Comparison of ENCODE assay signal across 8 cellular contexts in genomic region chr2:240584486-240585031, GRCh38. TPM values are rescaled to one million over a fixed set of nuclear protein-coding genes. Genes with fewer than 3 reads are reported as not detected.
DNase-seq lines count a peak whose midpoint lies in the region; ATAC-seq and TF ChIP-seq lines count a peak whose summit lies in the region.

No MANE protein-coding gene starts in this region.

- H2BK20ac ChIP-seq in IMR-90 (ENCODE audit: low read depth, low read length): no peak overlapping the region

- no peak overlapping the region for H3K4ac ChIP-seq in IMR-90 (ENCODE audit: low read depth, low read length)

- H3K4me3 Mint-ChIP-seq in T-helper 17 cell: peak overlapping the region; percentile 94

- DNase-seq in IMR-90 (no peak), T-helper 17 cell (no peak), hepatocyte (ENCODE audit: low spot score) (no peak), occipital lobe (lab: John Stamatoyannopoulos, UW) (no peak), HuH-7 (ENCODE audit: low spot score) (no peak), C1 segment of cervical spinal cord (lab: John Stamatoyannopoulos, UW) (no peak)

- H3K36me3 ChIP-seq in IMR-90 (ENCODE audit: control insufficient read depth, insufficient read depth, low read length) (peaks cover 3% of the 10 kb centered on the region), hepatocyte (replicated peaks; ENCODE audit: insufficient read depth, low read depth) (no peaks in the 10 kb centered on the region)

- no CpG with 5 or more reads among the region's 4 CpGs for WGBS in IMR-90 (ENCODE audit: extremely low coverage in 2 of 2, insufficient read length in 1 of 2), 2 experiments
- 85% methylated on average over 4 of the region's 4 CpGs for WGBS in hepatocyte (ENCODE audit: low lambda C conversion rate, missing lambda C conversion rate)

- no peak overlapping the region for H3K23ac ChIP-seq in IMR-90 (ENCODE audit: low read depth, low read length)

- intact Hi-C loops in IMR-90 (cut with micrococcal nuclease): no loop called here

- no peak for TF ChIP-seq CTCF in IMR-90 (conservative IDR thresholded peaks at IDR 0.05; ENCODE audit: low read depth, low read length)
- TF ChIP-seq CTCF in hepatocyte (IDR thresholded peaks at IDR 0.05; ENCODE audit: poor library complexity): no peak

- peaks cover 27% of the 10 kb centered on the region for H4K20me1 ChIP-seq in IMR-90 (ENCODE audit: insufficient read depth, low read length)
- H4K20me1 ChIP-seq in hepatocyte (ENCODE audit: insufficient read depth, poor library complexity, severe bottlenecking): peaks cover 5% of the 10 kb centered on the region

- H3K27ac ChIP-seq in IMR-90 (ENCODE audit: insufficient read depth, low read length) (no peak overlapping the region), hepatocyte (no peak overlapping the region)

- no peaks in the 10 kb centered on the region for H3K9me2 ChIP-seq in hepatocyte (replicated peaks; ENCODE audit: insufficient read depth)

- peak overlapping the region; percentile 96 for H3K27ac Mint-ChIP-seq in T-helper 17 cell

- peaks cover 21% of the 10 kb centered on the region for H3K4me1 ChIP-seq in IMR-90 (ENCODE audit: control insufficient read depth, insufficient read depth, low read length)
- H3K4me1 ChIP-seq in hepatocyte (ENCODE audit: insufficient read depth): peaks cover 34% of the 10 kb centered on the region

- dilution Hi-C loops in IMR-90 (cut with HindIII; ENCODE audit: low sequenced_read_pairs, unreplicated experiment): no loop called here

- no peak overlapping the region; the same call in 1 of the 2 replicates for H3K4me2 ChIP-seq in IMR-90 (ENCODE audit: low read depth, low read length)
- H3K4me2 ChIP-seq in hepatocyte: peak overlapping the region; percentile 97

- H3K4me3 ChIP-seq in IMR-90 (ENCODE audit: insufficient read depth, low read depth, low read length) (no peak overlapping the region), hepatocyte (no peak overlapping the region)

- H4K91ac ChIP-seq in IMR-90 (ENCODE audit: insufficient read depth, low read depth, low read length): no peak overlapping the region

- ATAC-seq in GM21576 (IDR thresholded peaks at IDR 0.05; ENCODE audit: unreplicated experiment) (peak; percentile 57), IMR-90 (ENCODE audit: low read depth) (no peak), T-helper 17 cell (no peak)

- no peak overlapping the region for H3K18ac ChIP-seq in IMR-90 (ENCODE audit: low read depth, low read length)

- no peak overlapping the region for H4K8ac ChIP-seq in IMR-90 (ENCODE audit: low read depth in 2 of 2, low read length in 2 of 2)

- H3K9ac ChIP-seq in IMR-90 (ENCODE audit: low read depth, low read length): no peak overlapping the region

- no peak overlapping the region for H2BK120ac ChIP-seq in IMR-90 (ENCODE audit: low read depth, low read length)

- H3K36me3 Mint-ChIP-seq in T-helper 17 cell (ENCODE audit: low read depth): peaks cover 4% of the 10 kb centered on the region

- H3K4me1 Mint-ChIP-seq in T-helper 17 cell: peaks cover 43% of the 10 kb centered on the region

- in situ Hi-C loops in IMR-90 (cut with MboI; ENCODE audit: low sequenced_read_pairs): no loop called here

- H3K9me3 ChIP-seq in IMR-90 (ENCODE audit: control insufficient read depth, insufficient read depth, low read length): peaks cover 2% of the 10 kb centered on the region; the same call in 1 of the 2 replicates
- H3K9me3 ChIP-seq in T-helper 17 cell (ENCODE audit: control insufficient read depth, low read length, poor library complexity, severe bottlenecking): no peaks in the 10 kb centered on the region
- H3K9me3 ChIP-seq in hepatocyte (ENCODE audit: low read depth): no peaks in the 10 kb centered on the region

- peak overlapping the region; percentile 37 for H2AK9ac ChIP-seq in IMR-90 (replicated peaks; ENCODE audit: low read depth, low read length, poor library complexity)

- H3K27me3 ChIP-seq in IMR-90 (ENCODE audit: control insufficient read depth, insufficient read depth, low read length) (no peaks in the 10 kb centered on the region), hepatocyte (no peaks in the 10 kb centered on the region)

- H3K56ac ChIP-seq in IMR-90 (ENCODE audit: extremely low read depth, insufficient read depth, low read length): no peak overlapping the region

- no peak overlapping the region for H4K5ac ChIP-seq in IMR-90 (ENCODE audit: low read depth, low read length)

- peaks cover 34 to 80% of the 10 kb centered on the region in 2 experiments for H3K79me1 ChIP-seq in IMR-90 (ENCODE audit: low read depth in 1 of 2, low read length in 2 of 2)

- peak overlapping the region; percentile 10 for H2AFZ ChIP-seq in IMR-90 (replicated peaks; ENCODE audit: low read length, poor library complexity)
- H2AFZ ChIP-seq in hepatocyte: no peak overlapping the region

- BruUV-seq in IMR-90 (replicated peaks; lab: Mats Ljungman, UMichigan): no TSS peak

- TF ChIP-seq POLR2A in GM15510 (IDR thresholded peaks at IDR 0.05; ENCODE audit: borderline replicate concordance, extremely low read depth, insufficient read length) (peak; percentile 81), IMR-90 (IDR thresholded peaks at IDR 0.05; ENCODE audit: low read depth, low read length) (no peak)

- no peak overlapping the region for H2AK5ac ChIP-seq in IMR-90 (ENCODE audit: low read depth, low read length)

- no peak overlapping the region for H3K14ac ChIP-seq in IMR-90 (replicated peaks; ENCODE audit: low read depth, low read length)

- H2BK5ac ChIP-seq in IMR-90 (ENCODE audit: low read depth, low read length, poor library complexity, severe bottlenecking): no peak overlapping the region

- POLR2A ChIA-PET in IMR-90 (lab: Charles Lee; ENCODE audit: unreplicated experiment): interaction anchor here (0.5 kb wide), 1 partner anchor 112 kb away, joined by 12 read pairs; no protein-coding TSS in a partner anchor

- no peak for TF ChIP-seq RAD21 in IMR-90 (IDR thresholded peaks at IDR 0.05; ENCODE audit: low read length)

- peaks cover 79% of the 10 kb centered on the region for H3K79me2 ChIP-seq in hepatocyte

- H3K9me1 ChIP-seq in IMR-90 (ENCODE audit: insufficient read depth, low read length): peaks cover 32% of the 10 kb centered on the region

- CTCF ChIA-PET in IMR-90 (lab: Yijun Ruan, JAX): no interaction called here

- no peak overlapping the region for H2BK15ac ChIP-seq in IMR-90 (ENCODE audit: low read depth, low read length)

- no peaks in the 10 kb centered on the region for H3K27me3 Mint-ChIP-seq in T-helper 17 cell

TF ChIP-seq in IMR-90, 13 proteins besides CTCF, POLR2A, EP300 and RAD21 (continues in another document):
- TF ChIP-seq USF2 (IDR thresholded peaks at IDR 0.05; ENCODE audit: low read depth, low read length) (no peak), BHLHE40 (IDR thresholded peaks at IDR 0.05; ENCODE audit: low read depth, low read length) (no peak), FOS (IDR thresholded peaks at IDR 0.05; ENCODE audit: low read depth, low read length) (no peak), MAZ (IDR thresholded peaks at IDR 0.05; ENCODE audit: borderline replicate concordance, low read depth, low read length) (no peak), CEBPB (IDR thresholded peaks at IDR 0.05; ENCODE audit: low read depth, low read length) (no peak), RCOR1 (IDR thresholded peaks at IDR 0.05; ENCODE audit: insufficient replicate concordance, low read length) (no peak)

RNA-seq across cellular contexts. Expression of gene CAPN10, which starts 2.0 kb away (rescaled TPM):
- total RNA-seq in IMR-90 (2012; rRNA removed) (5.6 and 6.3 TPM in 2 replicates), T-helper 17 cell (10 to 100 TPM; 64.2 to 82.9 TPM), hepatocyte (19.1 and 24.2 TPM in 2 replicates), occipital lobe (27.1 TPM)
- polyA plus RNA-seq in IMR-90 (2012; rRNA removed) (20.9 and 27.4 TPM in 2 replicates), hepatocyte (28.8 and 42.6 TPM in 2 replicates)
- 11.6 and 19.3 TPM in 2 replicates for polyA plus RNA-seq in IMR-90 (2012; cell fraction: cytosol; rRNA removed)
- 72.5 and 181 TPM in 2 replicates for polyA plus RNA-seq in IMR-90 (2012; cell fraction: nucleus; rRNA removed; ENCODE audit: low replicate concordance)

RNA-seq across cellular contexts. Expression of gene RNPEPL1, which starts 16.3 kb away (rescaled TPM):
- total RNA-seq in IMR-90 (2012; rRNA removed) (3.8 and 3.9 TPM in 2 replicates), T-helper 17 cell (100 to 1,000 TPM; 111 to 130 TPM), hepatocyte (36.9 and 46.3 TPM in 2 replicates), occipital lobe (4.4 TPM)
- polyA plus RNA-seq in IMR-90 (2012; rRNA removed) (15.9 and 18.7 TPM in 2 replicates), hepatocyte (57.2 and 58.1 TPM in 2 replicates)
- 10.5 and 25.6 TPM in 2 replicates for polyA plus RNA-seq in IMR-90 (2012; cell fraction: cytosol; rRNA removed)
- polyA plus RNA-seq in IMR-90 (2012; cell fraction: nucleus; rRNA removed; ENCODE audit: low replicate concordance): 31.4 and 92.4 TPM in 2 replicates

RNA-seq across cellular contexts. Expression of gene DUSP28, which starts 24.4 kb away (rescaled TPM):
- total RNA-seq in IMR-90 (2012; rRNA removed) (1.1 and 2.5 TPM in 2 replicates), T-helper 17 cell (10 to 100 TPM; 12.5 to 12.8 TPM), hepatocyte (4.6 and 4.8 TPM in 2 replicates), occipital lobe (8.9 TPM)
- polyA plus RNA-seq in IMR-90 (2012; rRNA removed) (3.3 TPM in 2 replicates), hepatocyte (6.3 and 6.8 TPM in 2 replicates)
- polyA plus RNA-seq in IMR-90 (2012; cell fraction: cytosol; rRNA removed): 3.0 and 3.2 TPM in 2 replicates
- polyA plus RNA-seq in IMR-90 (2012; cell fraction: nucleus; rRNA removed; ENCODE audit: low replicate concordance): 2.6 and 5.3 TPM in 2 replicates

RNA-seq across cellular contexts. Expression of gene ANKMY1, which starts 26.8 kb away (rescaled TPM):
- total RNA-seq in IMR-90 (2012; rRNA removed) (2.9 and 3.3 TPM in 2 replicates), T-helper 17 cell (10 to 100 TPM; 34.6 to 42.6 TPM), hepatocyte (6.7 and 9.2 TPM in 2 replicates), occipital lobe (5.6 TPM)
- polyA plus RNA-seq in IMR-90 (2012; rRNA removed) (4.1 and 5.5 TPM in 2 replicates), hepatocyte (7.8 and 11.1 TPM in 2 replicates)
- polyA plus RNA-seq in IMR-90 (2012; cell fraction: cytosol; rRNA removed): 2.3 and 2.6 TPM in 2 replicates
- 16.4 and 17.5 TPM in 2 replicates for polyA plus RNA-seq in IMR-90 (2012; cell fraction: nucleus; rRNA removed; ENCODE audit: low replicate concordance)

RNA-seq across cellular contexts. Expression of gene GPR35, which starts 40.7 kb away (rescaled TPM):
- 0.28 TPM in 1 of 2 replicates, not detected in the other for total RNA-seq in IMR-90 (2012; rRNA removed)
- polyA plus RNA-seq in IMR-90 (2012; rRNA removed): 0.31 and 0.42 TPM in 2 replicates
- polyA plus RNA-seq in IMR-90 (2012; cell fraction: cytosol; rRNA removed): 0.08 and 0.20 TPM in 2 replicates
- 1.8 and 5.2 TPM in 2 replicates for polyA plus RNA-seq in IMR-90 (2012; cell fraction: nucleus; rRNA removed; ENCODE audit: low replicate concordance)
- total RNA-seq in T-helper 17 cell: 10 to 100 TPM in 1 of 2 donors, 1 to 10 TPM in 1; 5.4 to 14.4 TPM
- 14.7 and 17.3 TPM in 2 replicates for total RNA-seq in hepatocyte
- 10.1 and 10.5 TPM in 2 replicates for polyA plus RNA-seq in hepatocyte
- 0.31 TPM for total RNA-seq in occipital lobe
